1 cellular context compared by ENCODE assay signal in the genomic region with DNA sequence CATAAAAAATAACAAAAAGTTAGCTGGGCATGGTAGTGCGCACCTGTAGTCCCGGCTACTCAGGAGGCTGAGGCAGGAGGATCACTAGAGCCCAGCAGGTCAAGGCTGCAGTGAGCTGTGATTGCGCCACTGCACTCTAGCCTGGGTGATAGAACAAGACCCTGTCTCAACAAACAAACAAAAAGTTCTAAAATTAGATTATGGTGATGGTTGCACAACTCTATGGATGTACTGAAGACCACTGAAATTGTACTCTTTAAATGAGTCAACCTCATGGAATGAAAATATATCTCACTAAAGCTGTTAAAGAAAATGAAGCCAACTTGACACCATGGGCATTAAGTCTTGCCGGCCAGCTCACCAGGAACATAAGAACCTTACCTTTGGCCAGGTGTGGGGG.
A peak's percentile ranks its signal among the peaks of the same experiment; 100 is the strongest.
TF ChIP-seq lines count a peak whose summit lies in the region.

No MANE protein-coding gene starts in this region.

TF ChIP-seq in HepG2, 621 proteins besides CTCF, POLR2A, EP300 and RAD21 (continues in another document):
- TF ChIP-seq ZNF768 (CRISPR knock-in tag; IDR thresholded peaks at IDR 0.05) (no peak), ZBTB8A (CRISPR knock-in tag; IDR thresholded peaks at IDR 0.05; ENCODE audit: borderline replicate concordance, low read depth) (no peak), ZNF256 (CRISPR knock-in tag; conservative IDR thresholded peaks at IDR 0.05) (no peak), MAZ (IDR thresholded peaks at IDR 0.05; ENCODE audit: borderline replicate concordance, low read depth, low read length) (no peak), MAZ (CRISPR knock-in tag; IDR thresholded peaks at IDR 0.05; ENCODE audit: low read depth) (no peak), SMYD3 (CRISPR knock-in tag; IDR thresholded peaks at IDR 0.05) (no peak), EED (CRISPR knock-in tag; IDR thresholded peaks at IDR 0.05) (no peak), GATAD1 (CRISPR knock-in tag; IDR thresholded peaks at IDR 0.05) (no peak), ZKSCAN5 (CRISPR knock-in tag; IDR thresholded peaks at IDR 0.05) (no peak), ZNF101 (CRISPR knock-in tag; IDR thresholded peaks at IDR 0.05; ENCODE audit: borderline replicate concordance, low read depth) (no peak), ZNF468 (CRISPR knock-in tag; IDR thresholded peaks at IDR 0.05) (no peak), CEBPB (IDR thresholded peaks at IDR 0.05; ENCODE audit: borderline replicate concordance, low read depth, low read length) (peak; percentile 70; the same call in 1 of the 2 replicates), SP2 (CRISPR knock-in tag; IDR thresholded peaks at IDR 0.05) (no peak), ZNF629 (CRISPR knock-in tag; conservative IDR thresholded peaks at IDR 0.05) (peak; percentile 41; the same call in 1 of the 2 replicates), NCOR1 (IDR thresholded peaks at IDR 0.05; ENCODE audit: borderline replicate concordance, low read length) (no peak), YY1 (IDR thresholded peaks at IDR 0.05; ENCODE audit: insufficient read depth, insufficient replicate concordance, low read depth, low read length) (no peak), ZNF33A (CRISPR knock-in tag; IDR thresholded peaks at IDR 0.05; ENCODE audit: borderline replicate concordance) (no peak), ZSCAN12 (CRISPR knock-in tag; IDR thresholded peaks at IDR 0.05) (no peak), MIER2 (CRISPR knock-in tag; IDR thresholded peaks at IDR 0.05) (no peak), CAMTA2 (CRISPR knock-in tag; IDR thresholded peaks at IDR 0.05; ENCODE audit: borderline replicate concordance) (no peak), ZNF335 (CRISPR knock-in tag; IDR thresholded peaks at IDR 0.05) (no peak), ZNF570 (CRISPR knock-in tag; IDR thresholded peaks at IDR 0.05; ENCODE audit: borderline replicate concordance) (no peak), ZFP41 (CRISPR knock-in tag; IDR thresholded peaks at IDR 0.05; ENCODE audit: borderline replicate concordance) (no peak), ZNF382 (CRISPR knock-in tag; IDR thresholded peaks at IDR 0.05; ENCODE audit: borderline replicate concordance) (no peak), PAWR (CRISPR knock-in tag; IDR thresholded peaks at IDR 0.05; ENCODE audit: borderline replicate concordance) (no peak), NCOA1 (CRISPR knock-in tag; IDR thresholded peaks at IDR 0.05) (no peak), FIP1L1 (IDR thresholded peaks at IDR 0.05; ENCODE audit: borderline replicate concordance, insufficient read depth, low read depth, low read length) (no peak), CEBPG (CRISPR knock-in tag; IDR thresholded peaks at IDR 0.05) (peak; percentile 70), JUNB (CRISPR knock-in tag; IDR thresholded peaks at IDR 0.05; ENCODE audit: borderline replicate concordance) (no peak), SOX6 (IDR thresholded peaks at IDR 0.05) (no peak), SOX6 (CRISPR knock-in tag; IDR thresholded peaks at IDR 0.05) (peak; percentile 43), KAT8 (CRISPR knock-in tag; IDR thresholded peaks at IDR 0.05) (no peak), NR2F6 (IDR thresholded peaks at IDR 0.05) (0 out of 2 replicates have a peak, but pooled peaks have one; percentile 32), NR2F6 (CRISPR knock-in tag; IDR thresholded peaks at IDR 0.05) (peak; percentile 22; the same call in 1 of the 2 replicates), KDM1A (CRISPR knock-in tag; IDR thresholded peaks at IDR 0.05) (0 out of 2 replicates have a peak, but pooled peaks have one; percentile 35)
- TF ChIP-seq, protein P1, sequence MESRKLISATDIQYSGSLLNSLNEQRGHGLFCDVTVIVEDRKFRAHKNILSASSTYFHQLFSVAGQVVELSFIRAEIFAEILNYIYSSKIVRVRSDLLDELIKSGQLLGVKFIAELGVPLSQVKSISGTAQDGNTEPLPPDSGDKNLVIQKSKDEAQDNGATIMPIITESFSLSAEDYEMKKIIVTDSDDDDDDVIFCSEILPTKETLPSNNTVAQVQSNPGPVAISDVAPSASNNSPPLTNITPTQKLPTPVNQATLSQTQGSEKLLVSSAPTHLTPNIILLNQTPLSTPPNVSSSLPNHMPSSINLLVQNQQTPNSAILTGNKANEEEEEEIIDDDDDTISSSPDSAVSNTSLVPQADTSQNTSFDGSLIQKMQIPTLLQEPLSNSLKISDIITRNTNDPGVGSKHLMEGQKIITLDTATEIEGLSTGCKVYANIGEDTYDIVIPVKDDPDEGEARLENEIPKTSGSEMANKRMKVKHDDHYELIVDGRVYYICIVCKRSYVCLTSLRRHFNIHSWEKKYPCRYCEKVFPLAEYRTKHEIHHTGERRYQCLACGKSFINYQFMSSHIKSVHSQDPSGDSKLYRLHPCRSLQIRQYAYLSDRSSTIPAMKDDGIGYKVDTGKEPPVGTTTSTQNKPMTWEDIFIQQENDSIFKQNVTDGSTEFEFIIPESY (CRISPR knock-in tag; IDR thresholded peaks at IDR 0.05), result no peak
- TF ChIP-seq, protein P2, sequence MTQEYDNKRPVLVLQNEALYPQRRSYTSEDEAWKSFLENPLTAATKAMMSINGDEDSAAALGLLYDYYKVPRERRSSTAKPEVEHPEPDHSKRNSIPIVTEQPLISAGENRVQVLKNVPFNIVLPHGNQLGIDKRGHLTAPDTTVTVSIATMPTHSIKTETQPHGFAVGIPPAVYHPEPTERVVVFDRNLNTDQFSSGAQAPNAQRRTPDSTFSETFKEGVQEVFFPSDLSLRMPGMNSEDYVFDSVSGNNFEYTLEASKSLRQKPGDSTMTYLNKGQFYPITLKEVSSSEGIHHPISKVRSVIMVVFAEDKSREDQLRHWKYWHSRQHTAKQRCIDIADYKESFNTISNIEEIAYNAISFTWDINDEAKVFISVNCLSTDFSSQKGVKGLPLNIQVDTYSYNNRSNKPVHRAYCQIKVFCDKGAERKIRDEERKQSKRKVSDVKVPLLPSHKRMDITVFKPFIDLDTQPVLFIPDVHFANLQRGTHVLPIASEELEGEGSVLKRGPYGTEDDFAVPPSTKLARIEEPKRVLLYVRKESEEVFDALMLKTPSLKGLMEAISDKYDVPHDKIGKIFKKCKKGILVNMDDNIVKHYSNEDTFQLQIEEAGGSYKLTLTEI (CRISPR knock-in tag; conservative IDR thresholded peaks at IDR 0.05), result no peak
- TF ChIP-seq, protein P3, sequence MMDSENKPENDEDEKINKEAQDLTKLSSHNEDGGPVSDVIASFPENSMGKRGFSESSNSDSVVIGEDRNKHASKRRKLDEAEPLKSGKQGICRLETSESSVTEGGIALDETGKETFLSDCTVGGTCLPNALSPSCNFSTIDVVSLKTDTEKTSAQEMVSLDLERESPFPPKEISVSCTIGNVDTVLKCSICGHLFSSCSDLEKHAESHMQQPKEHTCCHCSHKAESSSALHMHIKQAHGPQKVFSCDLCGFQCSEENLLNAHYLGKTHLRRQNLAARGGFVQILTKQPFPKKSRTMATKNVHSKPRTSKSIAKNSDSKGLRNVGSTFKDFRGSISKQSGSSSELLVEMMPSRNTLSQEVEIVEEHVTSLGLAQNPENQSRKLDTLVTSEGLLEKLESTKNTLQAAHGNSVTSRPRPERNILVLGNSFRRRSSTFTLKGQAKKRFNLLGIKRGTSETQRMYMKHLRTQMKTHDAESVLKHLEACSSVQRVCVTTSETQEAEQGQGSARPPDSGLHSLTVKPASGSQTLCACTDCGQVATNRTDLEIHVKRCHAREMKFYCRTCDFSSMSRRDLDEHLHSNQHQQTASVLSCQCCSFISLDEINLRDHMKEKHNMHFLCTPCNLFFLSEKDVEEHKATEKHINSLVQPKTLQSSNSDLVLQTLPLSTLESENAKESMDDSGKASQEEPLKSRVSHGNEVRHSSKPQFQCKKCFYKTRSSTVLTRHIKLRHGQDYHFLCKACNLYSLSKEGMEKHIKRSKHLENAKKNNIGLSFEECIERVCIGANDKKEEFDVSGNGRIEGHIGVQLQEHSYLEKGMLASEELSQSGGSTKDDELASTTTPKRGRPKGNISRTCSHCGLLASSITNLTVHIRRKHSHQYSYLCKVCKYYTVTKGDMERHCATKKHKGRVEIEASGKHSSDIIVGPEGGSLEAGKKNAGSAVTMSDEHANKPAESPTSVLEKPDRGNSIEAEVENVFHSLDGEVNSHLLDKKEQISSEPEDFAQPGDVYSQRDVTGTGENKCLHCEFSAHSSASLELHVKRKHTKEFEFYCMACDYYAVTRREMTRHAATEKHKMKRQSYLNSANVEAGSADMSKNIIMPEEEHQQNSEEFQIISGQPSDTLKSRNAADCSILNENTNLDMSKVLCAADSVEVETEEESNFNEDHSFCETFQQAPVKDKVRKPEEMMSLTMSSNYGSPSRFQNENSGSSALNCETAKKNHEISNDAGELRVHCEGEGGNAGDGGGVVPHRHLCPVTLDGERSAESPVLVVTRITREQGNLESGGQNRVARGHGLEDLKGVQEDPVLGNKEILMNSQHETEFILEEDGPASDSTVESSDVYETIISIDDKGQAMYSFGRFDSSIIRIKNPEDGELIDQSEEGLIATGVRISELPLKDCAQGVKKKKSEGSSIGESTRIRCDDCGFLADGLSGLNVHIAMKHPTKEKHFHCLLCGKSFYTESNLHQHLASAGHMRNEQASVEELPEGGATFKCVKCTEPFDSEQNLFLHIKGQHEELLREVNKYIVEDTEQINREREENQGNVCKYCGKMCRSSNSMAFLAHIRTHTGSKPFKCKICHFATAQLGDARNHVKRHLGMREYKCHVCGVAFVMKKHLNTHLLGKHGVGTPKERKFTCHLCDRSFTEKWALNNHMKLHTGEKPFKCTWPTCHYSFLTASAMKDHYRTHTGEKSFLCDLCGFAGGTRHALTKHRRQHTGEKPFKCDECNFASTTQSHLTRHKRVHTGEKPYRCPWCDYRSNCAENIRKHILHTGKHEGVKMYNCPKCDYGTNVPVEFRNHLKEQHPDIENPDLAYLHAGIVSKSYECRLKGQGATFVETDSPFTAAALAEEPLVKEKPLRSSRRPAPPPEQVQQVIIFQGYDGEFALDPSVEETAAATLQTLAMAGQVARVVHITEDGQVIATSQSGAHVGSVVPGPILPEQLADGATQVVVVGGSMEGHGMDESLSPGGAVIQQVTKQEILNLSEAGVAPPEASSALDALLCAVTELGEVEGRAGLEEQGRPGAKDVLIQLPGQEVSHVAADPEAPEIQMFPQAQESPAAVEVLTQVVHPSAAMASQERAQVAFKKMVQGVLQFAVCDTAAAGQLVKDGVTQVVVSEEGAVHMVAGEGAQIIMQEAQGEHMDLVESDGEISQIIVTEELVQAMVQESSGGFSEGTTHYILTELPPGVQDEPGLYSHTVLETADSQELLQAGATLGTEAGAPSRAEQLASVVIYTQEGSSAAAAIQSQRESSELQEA (CRISPR knock-in tag; IDR thresholded peaks at IDR 0.05; ENCODE audit: not compliant biosample characterization), result no peak
- TF ChIP-seq, protein P4, sequence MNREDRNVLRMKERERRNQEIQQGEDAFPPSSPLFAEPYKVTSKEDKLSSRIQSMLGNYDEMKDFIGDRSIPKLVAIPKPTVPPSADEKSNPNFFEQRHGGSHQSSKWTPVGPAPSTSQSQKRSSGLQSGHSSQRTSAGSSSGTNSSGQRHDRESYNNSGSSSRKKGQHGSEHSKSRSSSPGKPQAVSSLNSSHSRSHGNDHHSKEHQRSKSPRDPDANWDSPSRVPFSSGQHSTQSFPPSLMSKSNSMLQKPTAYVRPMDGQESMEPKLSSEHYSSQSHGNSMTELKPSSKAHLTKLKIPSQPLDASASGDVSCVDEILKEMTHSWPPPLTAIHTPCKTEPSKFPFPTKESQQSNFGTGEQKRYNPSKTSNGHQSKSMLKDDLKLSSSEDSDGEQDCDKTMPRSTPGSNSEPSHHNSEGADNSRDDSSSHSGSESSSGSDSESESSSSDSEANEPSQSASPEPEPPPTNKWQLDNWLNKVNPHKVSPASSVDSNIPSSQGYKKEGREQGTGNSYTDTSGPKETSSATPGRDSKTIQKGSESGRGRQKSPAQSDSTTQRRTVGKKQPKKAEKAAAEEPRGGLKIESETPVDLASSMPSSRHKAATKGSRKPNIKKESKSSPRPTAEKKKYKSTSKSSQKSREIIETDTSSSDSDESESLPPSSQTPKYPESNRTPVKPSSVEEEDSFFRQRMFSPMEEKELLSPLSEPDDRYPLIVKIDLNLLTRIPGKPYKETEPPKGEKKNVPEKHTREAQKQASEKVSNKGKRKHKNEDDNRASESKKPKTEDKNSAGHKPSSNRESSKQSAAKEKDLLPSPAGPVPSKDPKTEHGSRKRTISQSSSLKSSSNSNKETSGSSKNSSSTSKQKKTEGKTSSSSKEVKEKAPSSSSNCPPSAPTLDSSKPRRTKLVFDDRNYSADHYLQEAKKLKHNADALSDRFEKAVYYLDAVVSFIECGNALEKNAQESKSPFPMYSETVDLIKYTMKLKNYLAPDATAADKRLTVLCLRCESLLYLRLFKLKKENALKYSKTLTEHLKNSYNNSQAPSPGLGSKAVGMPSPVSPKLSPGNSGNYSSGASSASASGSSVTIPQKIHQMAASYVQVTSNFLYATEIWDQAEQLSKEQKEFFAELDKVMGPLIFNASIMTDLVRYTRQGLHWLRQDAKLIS (CRISPR knock-in tag; IDR thresholded peaks at IDR 0.05), result no peak
- TF ChIP-seq, protein P5, sequence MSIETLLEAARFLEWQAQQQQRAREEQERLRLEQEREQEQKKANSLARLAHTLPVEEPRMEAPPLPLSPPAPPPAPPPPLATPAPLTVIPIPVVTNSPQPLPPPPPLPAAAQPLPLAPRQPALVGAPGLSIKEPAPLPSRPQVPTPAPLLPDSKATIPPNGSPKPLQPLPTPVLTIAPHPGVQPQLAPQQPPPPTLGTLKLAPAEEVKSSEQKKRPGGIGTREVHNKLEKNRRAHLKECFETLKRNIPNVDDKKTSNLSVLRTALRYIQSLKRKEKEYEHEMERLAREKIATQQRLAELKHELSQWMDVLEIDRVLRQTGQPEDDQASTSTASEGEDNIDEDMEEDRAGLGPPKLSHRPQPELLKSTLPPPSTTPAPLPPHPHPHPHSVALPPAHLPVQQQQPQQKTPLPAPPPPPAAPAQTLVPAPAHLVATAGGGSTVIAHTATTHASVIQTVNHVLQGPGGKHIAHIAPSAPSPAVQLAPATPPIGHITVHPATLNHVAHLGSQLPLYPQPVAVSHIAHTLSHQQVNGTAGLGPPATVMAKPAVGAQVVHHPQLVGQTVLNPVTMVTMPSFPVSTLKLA (IDR thresholded peaks at IDR 0.05), result no peak
- TF ChIP-seq, protein P6, sequence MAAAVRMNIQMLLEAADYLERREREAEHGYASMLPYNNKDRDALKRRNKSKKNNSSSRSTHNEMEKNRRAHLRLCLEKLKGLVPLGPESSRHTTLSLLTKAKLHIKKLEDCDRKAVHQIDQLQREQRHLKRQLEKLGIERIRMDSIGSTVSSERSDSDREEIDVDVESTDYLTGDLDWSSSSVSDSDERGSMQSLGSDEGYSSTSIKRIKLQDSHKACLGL (CRISPR knock-in tag; IDR thresholded peaks at IDR 0.05), result no peak
- TF ChIP-seq, protein P7, sequence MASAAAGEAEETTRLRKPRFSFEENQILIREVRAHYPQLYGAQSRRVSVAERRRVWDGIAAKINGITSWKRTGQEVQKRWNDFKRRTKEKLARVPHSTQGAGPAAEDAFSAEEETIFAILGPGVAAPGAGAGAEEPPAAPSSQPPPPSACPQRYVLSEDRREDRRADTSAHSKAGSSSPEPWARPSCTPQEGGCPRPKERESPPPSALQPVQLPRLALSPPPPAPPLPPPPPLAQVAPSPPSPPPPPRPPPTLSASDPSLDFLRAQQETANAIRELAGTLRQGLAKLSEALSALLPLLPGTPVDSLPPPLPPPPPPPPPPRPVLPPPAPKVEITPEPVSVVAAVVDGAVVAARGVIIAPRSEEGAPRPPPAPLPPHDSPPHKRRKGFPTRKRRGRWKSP (CRISPR knock-in tag; IDR thresholded peaks at IDR 0.05), result 0 out of 2 replicates have a peak, but pooled peaks have one; percentile 35
- TF ChIP-seq, protein P8, sequence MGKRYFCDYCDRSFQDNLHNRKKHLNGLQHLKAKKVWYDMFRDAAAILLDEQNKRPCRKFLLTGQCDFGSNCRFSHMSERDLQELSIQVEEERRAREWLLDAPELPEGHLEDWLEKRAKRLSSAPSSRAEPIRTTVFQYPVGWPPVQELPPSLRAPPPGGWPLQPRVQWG (CRISPR knock-in tag; IDR thresholded peaks at IDR 0.05; ENCODE audit: borderline replicate concordance, low read depth), result no peak
